ENCODE assay signal across 14 cellular contexts in the genomic region with DNA sequence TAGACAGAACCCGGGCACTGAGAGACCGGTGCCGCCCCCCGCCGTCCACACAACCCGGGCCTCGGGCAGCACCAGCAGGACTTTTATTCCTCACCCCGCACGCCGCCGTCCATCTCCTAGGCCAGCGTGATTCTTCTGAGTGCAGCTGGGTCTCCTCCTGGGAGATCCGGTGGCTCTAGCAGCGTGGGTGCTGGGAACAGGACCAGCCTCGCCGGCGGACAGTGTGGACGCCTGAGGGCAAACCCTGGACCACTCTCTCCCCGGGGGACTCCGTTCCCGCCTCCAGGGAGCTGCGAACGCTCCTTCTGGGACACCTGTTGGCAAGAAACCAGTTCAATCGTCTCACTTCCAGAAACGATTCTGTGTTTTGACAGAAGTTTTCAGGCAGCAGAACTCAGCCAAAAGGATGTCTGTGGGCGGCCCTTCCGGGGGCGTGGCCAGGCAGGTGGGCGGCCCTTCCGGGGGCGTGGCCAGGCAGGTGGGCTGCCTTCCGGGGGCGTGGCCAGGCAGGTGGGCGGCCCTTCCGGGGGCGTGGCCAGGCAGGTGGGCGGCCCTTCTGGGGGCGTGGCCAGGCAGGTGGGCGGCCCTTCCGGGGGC.
A peak's percentile ranks its signal among the peaks of the same experiment; 100 is the strongest.
DNase-seq lines count a peak whose midpoint lies in the region; ATAC-seq and TF ChIP-seq lines count a peak whose summit lies in the region.
"Had no signal": no experiment of that assay in that cellular context is flagged by ENCODE, and none has a peak within 500 bp of the region (broad histone marks: within the 10 kb centered on the region; RNA-seq: fewer than 3 reads in every experiment).

No MANE protein-coding gene starts in this region.

- no peaks in the 10 kb centered on the region for H3K36me3 ChIP-seq in lower lobe of right lung
- H3K36me3 ChIP-seq: breast epithelium had no signal

- intact Hi-C loops in lower lobe of right lung (cut with DNase I), result no loop called here

- ATAC-seq in lower lobe of right lung (no peak), HG02885 (IDR thresholded peaks at IDR 0.05; ENCODE audit: poor library complexity, unreplicated experiment) (no peak), HG03354 (IDR thresholded peaks at IDR 0.05; ENCODE audit: poor library complexity, severe bottlenecking, unreplicated experiment) (no peak), GM19463 (IDR thresholded peaks at IDR 0.05; ENCODE audit: unreplicated experiment) (no peak)
- ATAC-seq: CD8-positive, alpha-beta T cell had no signal

- no peaks in the 10 kb centered on the region for H3K9me3 ChIP-seq in lower lobe of right lung
- H3K9me3 ChIP-seq: breast epithelium had no signal

- H3K27me3 ChIP-seq in lower lobe of right lung (ENCODE audit: low read depth), result no peaks in the 10 kb centered on the region
- H3K27me3 ChIP-seq: breast epithelium had no signal

- H3K4me3 ChIP-seq in lower lobe of right lung, result no peak overlapping the region
- H3K4me3 ChIP-seq: breast epithelium, GM23248 had no signal

- no peak overlapping the region for H3K27ac ChIP-seq in lower lobe of right lung
- H3K27ac ChIP-seq: breast epithelium, GM23248 had no signal

- DNase-seq in NCI-H82 (lab: John Stamatoyannopoulos, UW) (peak; percentile 41), NCI-H82 treated with DMSO at 0.1 percent for 48 hours (lab: John Stamatoyannopoulos, UW; ENCODE audit: unreplicated experiment) (no peak), Caki2 (ENCODE audit: low read depth) (peak; percentile 65), SW480 (ENCODE audit: low spot score) (peak; percentile 32), lower lobe of right lung (peak; percentile 42)
- DNase-seq: CD8-positive, alpha-beta T cell; effector CD4-positive, alpha-beta T cell; GM23248; hippocampal formation; MM.1S had no signal

- in situ Hi-C loops in Caki2 (cut with HindIII; ENCODE audit: low pct_unique_long_range_greater_than_20kb, low sequenced_read_pairs), result no loop called here

- H3K4me1 ChIP-seq in lower lobe of right lung, result no peaks in the 10 kb centered on the region
- H3K4me1 ChIP-seq: breast epithelium had no signal

- TF ChIP-seq CTCF in lower lobe of right lung (IDR thresholded peaks at IDR 0.05), result no peak
